ENCODE assay signal across 23 cellular contexts in the genomic region with DNA sequence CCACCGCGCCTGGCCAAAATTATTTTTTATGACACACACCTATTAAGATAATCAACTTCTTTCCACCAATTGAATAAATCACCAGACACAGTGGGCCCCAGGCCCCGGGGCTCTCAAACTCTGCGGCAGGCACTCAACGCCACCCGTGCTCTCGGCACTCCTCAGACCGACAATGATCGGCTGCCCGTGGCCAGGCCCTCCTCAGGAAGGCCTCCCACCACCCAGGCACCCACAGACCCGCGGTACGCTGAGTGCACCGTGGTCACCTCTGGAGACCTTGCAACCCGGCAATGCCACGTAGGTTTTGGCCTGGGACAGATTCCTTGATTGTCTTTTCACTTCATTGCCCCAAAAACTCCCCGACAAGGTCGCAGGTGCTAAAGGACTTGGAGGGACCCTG. TPM values are rescaled to one million over a fixed set of nuclear protein-coding genes. Genes with fewer than 3 reads are reported as not detected.
"Had no signal": no experiment of that assay in that cellular context is flagged by ENCODE, and none has a peak within 500 bp of the region (broad histone marks: within the 10 kb centered on the region; RNA-seq: fewer than 3 reads in every experiment).

No MANE protein-coding gene starts in this region.

- H3K36me3 ChIP-seq: MG63, SJCRH30 had no signal

- DNase-seq: Karpas-422, KG1, MG63, NCI-H1092, NCI-H1105 treated with DMSO at 0.1 percent for 48 hours, NCI-H1417 treated with DMSO at 0.1 percent for 48 hours, NCI-H146, NCI-H1694 treated with DMSO at 0.1 percent for 48 hours, NCI-H1930, NCI-H2081, NCI-H2107, NCI-H2171, NCI-H226, NCI-H446, NCI-H510A, NCI-H524 treated with DMSO at 0.1 percent for 48 hours, NCI-H69, NCI-H774, RPMI8226, SHP77 treated with DMSO at 0.1 percent for 48 hours, SJCRH30 had no signal

- H3K9me3 ChIP-seq: MG63, SJCRH30 had no signal

- H3K27me3 ChIP-seq: MG63, SJCRH30 had no signal

- ATAC-seq: SK-N-SH treated with all-trans-retinoic acid at 6 μM for 48 hours had no signal

- H3K4me3 ChIP-seq: MG63, SJCRH30 had no signal

- H3K27ac ChIP-seq: SJCRH30 had no signal

- H3K4me1 ChIP-seq: SJCRH30 had no signal

RNA-seq across cellular contexts. Expression of a gene that starts 6.9 kb away (rescaled TPM):
- total RNA-seq: HT-29 had no signal

RNA-seq across cellular contexts. Expression of a gene that starts 14.8 kb away (rescaled TPM):
- total RNA-seq: HT-29, SJCRH30 had no signal
